ENCODE assay signal across 12 cellular contexts in genomic region chr10:129969528-129970264, GRCh38. TPM values are rescaled to one million over a fixed set of nuclear protein-coding genes. Genes with fewer than 3 reads are reported as not detected.
DNase-seq lines count a peak whose midpoint lies in the region; ATAC-seq and TF ChIP-seq lines count a peak whose summit lies in the region.
"Had no signal": no experiment of that assay in that cellular context is flagged by ENCODE, and none has a peak within 500 bp of the region (broad histone marks: within the 10 kb centered on the region; RNA-seq: fewer than 3 reads in every experiment).

No MANE protein-coding gene starts in this region.

- ATAC-seq in heart right ventricle (peak in 1 of 8 donors; percentile 10), left cardiac atrium (no peak), HG02678 (IDR thresholded peaks at IDR 0.05; ENCODE audit: unreplicated experiment) (no peak), GM19395 (IDR thresholded peaks at IDR 0.05; ENCODE audit: unreplicated experiment) (no peak)
- no peak for ATAC-seq in activated naive CD8-positive, alpha-beta T cell treated with anti-CD3 and anti-CD28 coated beads, Interleukin-2, amount 10 ng/mL, durations not matched to agents 7 days and 5 days (ENCODE audit: low read depth)
- ATAC-seq: effector memory CD8-positive, alpha-beta T cell had no signal

- peaks cover 64% of the 10 kb centered on the region for H3K27me3 Mint-ChIP-seq in activated naive CD8-positive, alpha-beta T cell treated with anti-CD3 and anti-CD28 coated beads, Interleukin-2, amount 10 ng/mL, durations not matched to agents 7 days and 5 days
- H3K27me3 Mint-ChIP-seq in type B pancreatic cell: peaks cover 76% of the 10 kb centered on the region

- no peak overlapping the region for H3K27ac ChIP-seq in heart right ventricle

- POLR2A ChIA-PET in activated naive CD8-positive, alpha-beta T cell treated with anti-CD3 and anti-CD28 coated beads, Interleukin-2, amount 10 ng/mL, durations not matched to agents 7 days and 5 days (lab: Charles Lee): no interaction called here

- peaks cover 18 to 100% (median 97%) of the 10 kb centered on the region in 7 donors for H3K27me3 ChIP-seq in heart right ventricle

- no peaks in the 10 kb centered on the region for H3K36me3 ChIP-seq in heart right ventricle

- no peaks in the 10 kb centered on the region for H3K36me3 Mint-ChIP-seq in activated naive CD8-positive, alpha-beta T cell treated with anti-CD3 and anti-CD28 coated beads, Interleukin-2, amount 10 ng/mL, durations not matched to agents 7 days and 5 days
- no peaks in the 10 kb centered on the region for H3K36me3 Mint-ChIP-seq in type B pancreatic cell

- H3K4me1 ChIP-seq in heart right ventricle: peaks cover 0 to 51% (median 41%) of the 10 kb centered on the region in 9 donors

- TF ChIP-seq CTCF in heart right ventricle (IDR thresholded peaks at IDR 0.05) (no peak), type B pancreatic cell (conservative IDR thresholded peaks at IDR 0.05) (no peak)

- intact Hi-C loops in heart right ventricle (cut with DNase I) (loop anchor here (2.0 to 10.0 kb wide), 22 partner anchors 81 to 1755 kb away; partner anchors contain the start of genes C10orf143 (in 1 of the 10) and MGMT (in 1 of the 10)), left cardiac atrium (cut with DNase I) (loop anchor here (2.0 to 10.0 kb wide), 3 partner anchors 937 to 1705 kb away; no protein-coding TSS in a partner anchor)

- no peaks in the 10 kb centered on the region for H3K9me3 ChIP-seq in heart right ventricle

- peak overlapping the region; percentile 0 to 69 (median 48) for H3K4me3 ChIP-seq in heart right ventricle

- DNase-seq in heart right ventricle: no peak
- no peak for DNase-seq in left cardiac atrium
- peak; percentile 36 for DNase-seq in activated naive CD8-positive, alpha-beta T cell treated with anti-CD3 and anti-CD28 coated beads, Interleukin-2, amount 10 ng/mL, durations not matched to agents 7 days and 5 days
- DNase-seq in left kidney (ENCODE audit: low read depth, low spot score): peak; percentile 30
- DNase-seq in type B pancreatic cell (ENCODE audit: extremely low spot score, unreplicated experiment): no peak
- no peak for DNase-seq in iPS-NIHi7 (ENCODE audit: extremely low spot score)
- DNase-seq: anterior cingulate cortex; C1 segment of cervical spinal cord; effector memory CD8-positive, alpha-beta T cell had no signal

- H3K4me1 Mint-ChIP-seq in activated naive CD8-positive, alpha-beta T cell treated with anti-CD3 and anti-CD28 coated beads, Interleukin-2, amount 10 ng/mL, durations not matched to agents 7 days and 5 days: peaks cover 6% of the 10 kb centered on the region
- peaks cover 27% of the 10 kb centered on the region for H3K4me1 Mint-ChIP-seq in type B pancreatic cell (ENCODE audit: unreplicated experiment)

- no peaks in the 10 kb centered on the region for H3K9me3 Mint-ChIP-seq in activated naive CD8-positive, alpha-beta T cell treated with anti-CD3 and anti-CD28 coated beads, Interleukin-2, amount 10 ng/mL, durations not matched to agents 7 days and 5 days
- H3K9me3 Mint-ChIP-seq in type B pancreatic cell: no peaks in the 10 kb centered on the region
- H3K9me3 Mint-ChIP-seq: effector memory CD8-positive, alpha-beta T cell had no signal

- H3K27ac Mint-ChIP-seq in activated naive CD8-positive, alpha-beta T cell treated with anti-CD3 and anti-CD28 coated beads, Interleukin-2, amount 10 ng/mL, durations not matched to agents 7 days and 5 days: peak overlapping the region; percentile 67
- no peak overlapping the region for H3K27ac Mint-ChIP-seq in type B pancreatic cell
- H3K27ac Mint-ChIP-seq: activated CD4-positive, alpha-beta T cell treated with anti-CD3 and anti-CD28 coated beads for 36 hours; effector memory CD8-positive, alpha-beta T cell had no signal

- 4% methylated on average over 43 of the region's 43 CpGs for WGBS in heart right ventricle, 2 donors

- no peak overlapping the region for H3K4me3 Mint-ChIP-seq in activated naive CD8-positive, alpha-beta T cell treated with anti-CD3 and anti-CD28 coated beads, Interleukin-2, amount 10 ng/mL, durations not matched to agents 7 days and 5 days
- peak overlapping the region; percentile 80 for H3K4me3 Mint-ChIP-seq in type B pancreatic cell
- H3K4me3 Mint-ChIP-seq: activated CD4-positive, alpha-beta T cell treated with anti-CD3 and anti-CD28 coated beads for 36 hours; effector memory CD8-positive, alpha-beta T cell had no signal

RNA-seq across cellular contexts. Expression of gene EBF3, which starts 5.6 kb away (rescaled TPM):
- total RNA-seq in heart right ventricle (10 to 100 TPM in 1 of 10 donors, 1 to 10 TPM in 9; 4.3 to 12.2 (median 5.6) TPM), left cardiac atrium (10 to 100 TPM in 1 of 2 donors, 1 to 10 TPM in 1; 6.0 to 10.1 TPM), type B pancreatic cell (ENCODE audit: low replicate concordance) (0.81 and 26.1 TPM in 2 replicates)
- polyA plus RNA-seq in heart right ventricle: 10 to 100 TPM in 1 of 2 donors, 1 to 10 TPM in 1; 3.9 to 10.7 TPM
- not detected for total RNA-seq in activated naive CD8-positive, alpha-beta T cell treated with anti-CD3 and anti-CD28 coated beads, Interleukin-2, amount 10 ng/mL, durations not matched to agents 7 days and 5 days
- total RNA-seq: activated CD4-positive, alpha-beta T cell treated with anti-CD3 and anti-CD28 coated beads for 36 hours had no signal

Comparison
In these comparisons a context has a peak if more than half of its experiments do, and no peak if none do; other contexts are left out.
1. DNase-seq: peak in activated naive CD8-positive, alpha-beta T cell treated with anti-CD3 and anti-CD28 coated beads, Interleukin-2, amount 10 ng/mL, durations not matched to agents 7 days and 5 days (single experiment) and left kidney (single experiment); none in heart right ventricle (0 of 2), left cardiac atrium (single experiment), type B pancreatic cell (single experiment) and iPS-NIHi7 (single experiment).